ENCODE assay signal across 8 cellular contexts in genomic region chr3:53709856-53710674, GRCh38.
DNase-seq lines count a peak whose midpoint lies in the region; ATAC-seq and TF ChIP-seq lines count a peak whose summit lies in the region.

No MANE protein-coding gene starts in this region.

- H3K4me1 ChIP-seq in lung (ENCODE audit: control insufficient read depth in 2 of 2, insufficient read depth in 2 of 2, low read length in 2 of 2): peaks cover 0 to 4% of the 10 kb centered on the region in 2 donors

- H3K4me3 ChIP-seq in lung: no peak overlapping the region

- peak; percentile 77 for TF ChIP-seq CTCF in GM12874 (IDR thresholded peaks at IDR 0.05; ENCODE audit: insufficient read depth, low read depth, low read length)
- peak; percentile 71 for TF ChIP-seq CTCF in lung (IDR thresholded peaks at IDR 0.05; ENCODE audit: control extremely low read depth, extremely low read depth)

- H3K9me3 ChIP-seq in lung (ENCODE audit: control insufficient read depth in 2 of 2, insufficient read depth in 1 of 2, low read length in 1 of 2): no peaks in the 10 kb centered on the region

- DNase-seq in NCI-H526 (lab: John Stamatoyannopoulos, UW) (peak; percentile 32 to 83), lung (ENCODE audit: low spot score) (peak; percentile 84)
- peak; percentile 67 for DNase-seq in activated CD4-positive, alpha-beta T cell treated with anti-CD3 and anti-CD28 coated beads, Interleukin-2, amount 50 U/mL, for 48 hours
- DNase-seq in effector CD4-positive, alpha-beta T cell: peak; percentile 24
- peak; percentile 10 for DNase-seq in stimulated activated CD8-positive, alpha-beta memory T cell treated with anti-CD3 and anti-CD28 coated beads, Interleukin-12 subunit alpha, Interleukin-12 subunit beta, amount 100 ng/mL, for 24 hours (ENCODE audit: extremely low read depth)

- peak; percentile 54 for ATAC-seq in HG02852 (IDR thresholded peaks at IDR 0.05; ENCODE audit: unreplicated experiment)
- peak; percentile 81 for ATAC-seq in lung (ENCODE audit: insufficient read depth, low FRiP score)
- ATAC-seq in HG03439 (IDR thresholded peaks at IDR 0.05; ENCODE audit: unreplicated experiment): no peak

- WGBS in lung, 2 donors: 15 to 16% methylated on average over 11 of the region's 11 CpGs

- H3K27ac ChIP-seq in lung (ENCODE audit: low read depth in 1 of 2, low read length in 1 of 2): peak overlapping the region in 1 of 2 donors; percentile 42

- no peaks in the 10 kb centered on the region for H3K27me3 ChIP-seq in lung (ENCODE audit: control insufficient read depth, insufficient read depth)

- H3K36me3 ChIP-seq in lung (ENCODE audit: control insufficient read depth in 2 of 2, insufficient read depth in 2 of 2, low read length in 2 of 2): no peaks in the 10 kb centered on the region

Comparison
In these comparisons a context has a peak if more than half of its experiments do, and no peak if none do; other contexts are left out.
1. DNase-seq: peak in every context shown above with its lines; median percentile 84 in lung; 67 in activated CD4-positive, alpha-beta T cell treated with anti-CD3 and anti-CD28 coated beads, Interleukin-2, amount 50 U/mL, for 48 hours; 58 in NCI-H526; 24 in effector CD4-positive, alpha-beta T cell; 10 in stimulated activated CD8-positive, alpha-beta memory T cell treated with anti-CD3 and anti-CD28 coated beads, Interleukin-12 subunit alpha, Interleukin-12 subunit beta, amount 100 ng/mL, for 24 hours.